In the genomic region with DNA sequence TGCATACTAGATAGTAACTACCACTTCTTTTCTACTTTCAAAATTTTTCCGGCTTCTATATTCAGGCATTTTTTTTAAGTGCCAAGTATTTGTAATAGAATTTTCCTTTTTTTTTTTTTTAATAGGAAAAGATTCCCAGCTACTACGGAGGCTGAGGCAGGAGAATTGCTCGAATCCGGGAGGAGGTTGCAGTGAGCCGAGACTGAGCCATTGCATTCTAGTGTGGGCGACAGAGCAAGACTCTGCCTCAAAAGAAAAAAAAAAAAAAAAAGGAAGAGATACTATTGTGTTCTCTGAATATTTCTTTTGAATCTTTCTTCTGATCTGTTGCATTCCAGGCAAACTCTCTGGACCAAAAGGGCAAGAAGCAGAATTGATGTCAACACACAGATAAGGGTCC, we compare ENCODE assay signal across 20 cellular contexts.
DNase-seq lines count a peak whose midpoint lies in the region; ATAC-seq and TF ChIP-seq lines count a peak whose summit lies in the region.
"Had no signal": no experiment of that assay in that cellular context is flagged by ENCODE, and none has a peak within 500 bp of the region (broad histone marks: within the 10 kb centered on the region; RNA-seq: fewer than 3 reads in every experiment).

No MANE protein-coding gene starts in this region.

- H3K79me1 ChIP-seq in neuronal stem cell (ENCODE audit: low read depth, low read length) = no peaks in the 10 kb centered on the region

- H3K14ac ChIP-seq in neuronal stem cell (ENCODE audit: low read length) = no peak overlapping the region

- H2BK12ac ChIP-seq in neuronal stem cell (ENCODE audit: low read length) = no peak overlapping the region

- H3K4me2 ChIP-seq in GM23338 (0 out of 2 replicates have a peak overlapping the region, but pooled peaks have one; percentile 12), neuronal stem cell (ENCODE audit: insufficient read depth, low read length, poor library complexity, severe bottlenecking) (no peak overlapping the region)

- H2BK120ac ChIP-seq in neuronal stem cell (ENCODE audit: low read depth, low read length) = no peak overlapping the region

- H3K9me2 ChIP-seq in GM23338 (ENCODE audit: insufficient read depth) = no peaks in the 10 kb centered on the region

- no peak overlapping the region for H3K9ac ChIP-seq in neuronal stem cell (ENCODE audit: low read depth, low read length, poor library complexity)
- H3K9ac ChIP-seq: BLaER1 treated with 17β-estradiol and CSF1 and Interleukin-3, amounts not matched to agents 10 nM and 100 nM had no signal

- no peaks in the 10 kb centered on the region for H3F3A ChIP-seq in GM23338 (replicated peaks; ENCODE audit: low read depth)

- no peak overlapping the region for H3K18ac ChIP-seq in neuronal stem cell (ENCODE audit: low read length)

- H2AK5ac ChIP-seq in neuronal stem cell (ENCODE audit: low read depth, low read length) = no peak overlapping the region

- H3K27me3 Mint-ChIP-seq in GM23338 (ENCODE audit: insufficient read depth, low read depth, poor library complexity) (no peaks in the 10 kb centered on the region), endothelial cell (ENCODE audit: unreplicated experiment) (no peaks in the 10 kb centered on the region)

- peak overlapping the region; percentile 11; the same call in 1 of the 2 replicates for H3K27ac ChIP-seq in GM23338 (ENCODE audit: low read depth)
- peak overlapping the region; percentile 40 for H3K27ac ChIP-seq in RWPE2 (ENCODE audit: poor library complexity, severe bottlenecking)
- H3K27ac ChIP-seq in neuronal stem cell (replicated peaks; ENCODE audit: low read length) = no peak overlapping the region
- H3K27ac ChIP-seq: BLaER1 treated with 17β-estradiol and CSF1 and Interleukin-3, amounts not matched to agents 10 nM and 100 nM had no signal

- H4K20me1 ChIP-seq in GM23338 (replicated peaks; ENCODE audit: insufficient read depth) = no peaks in the 10 kb centered on the region
- H4K20me1 ChIP-seq: BLaER1 treated with 17β-estradiol and CSF1 and Interleukin-3, amounts not matched to agents 10 nM and 100 nM had no signal

- H2BK5ac ChIP-seq in neuronal stem cell (ENCODE audit: low read length) = no peak overlapping the region

- H3K79me2 ChIP-seq in GM23338 (replicated peaks; ENCODE audit: insufficient read depth) = no peaks in the 10 kb centered on the region

- peak overlapping the region; percentile 17; the same call in 1 of the 2 replicates for H2AFZ ChIP-seq in GM23338
- H2AFZ ChIP-seq in neuronal stem cell (ENCODE audit: low read length) = peak overlapping the region; percentile 11

- ATAC-seq in GM23338 (no peak), RWPE2 (ENCODE audit: low read depth) (no peak), GM19035 (IDR thresholded peaks at IDR 0.05; ENCODE audit: unreplicated experiment) (no peak)
- ATAC-seq: CD8-positive, alpha-beta T cell; PC-3; SK-N-SH treated with all-trans-retinoic acid at 6 μM for 48 hours had no signal

- H3K4me1 ChIP-seq in GM23338 (ENCODE audit: insufficient read depth) (peaks cover 22% of the 10 kb centered on the region), RWPE2 (ENCODE audit: insufficient read depth, poor library complexity, severe bottlenecking) (peaks cover 6% of the 10 kb centered on the region), neuronal stem cell (ENCODE audit: control insufficient read depth in 2 of 2, insufficient read depth in 1 of 2, low read depth in 1 of 2, low read length in 2 of 2) (peaks cover 1 to 7% of the 10 kb centered on the region in 2 donors)
- H3K4me1 ChIP-seq: HAP-1 had no signal

- H3K4me3 ChIP-seq in GM23338 = no peak overlapping the region
- no peak overlapping the region for H3K4me3 ChIP-seq in RWPE2 (ENCODE audit: severe bottlenecking)
- no peak overlapping the region for H3K4me3 ChIP-seq in neuronal stem cell (ENCODE audit: low read length in 2 of 2)
- H3K4me3 ChIP-seq: BLaER1 treated with 17β-estradiol and CSF1 and Interleukin-3, amounts not matched to agents 10 nM and 100 nM; HAP-1 had no signal

- H3K4me3 Mint-ChIP-seq in GM23338 = no peak overlapping the region
- H3K4me3 Mint-ChIP-seq in endothelial cell (ENCODE audit: unreplicated experiment) = no peak overlapping the region
- H3K4me3 Mint-ChIP-seq: CD8-positive, alpha-beta T cell had no signal

- no peak overlapping the region for H4K91ac ChIP-seq in neuronal stem cell (ENCODE audit: low read depth, low read length, poor library complexity)

- H3K36me3 Mint-ChIP-seq in GM23338 (ENCODE audit: low read depth) (no peaks in the 10 kb centered on the region), endothelial cell (ENCODE audit: low read depth, unreplicated experiment) (no peaks in the 10 kb centered on the region)
- H3K36me3 Mint-ChIP-seq: CD8-positive, alpha-beta T cell had no signal

- DNase-seq in GM23338 (ENCODE audit: low spot score) (no peak), RWPE2 (ENCODE audit: low spot score) (no peak), endothelial cell (ENCODE audit: low spot score) (no peak), neuronal stem cell (ENCODE audit: low spot score) (no peak), NCI-H526 (lab: John Stamatoyannopoulos, UW) (no peak), NCI-H2081 treated with DMSO at 0.1 percent for 48 hours (lab: John Stamatoyannopoulos, UW) (no peak)
- no peak for DNase-seq in activated CD4-positive, CD25-positive, alpha-beta regulatory T cell treated with anti-CD3 and anti-CD28 coated beads, Interleukin-2, amount 50 U/mL, for 72 hours
- DNase-seq: CD8-positive, alpha-beta T cell; DMS53; NCI-H1105; NCI-H1694 treated with DMSO at 0.1 percent for 48 hours; NCI-H2107; NCI-H510A; NCI-H82; PC-3; SIG-M5 had no signal

- WGBS in neuronal stem cell (ENCODE audit: extremely low coverage in 2 of 2, insufficient read length in 2 of 2, insufficient replicate concordance in 1 of 2), 2 donors = no CpG with 5 or more reads among the region's 6 CpGs

- no peak overlapping the region for H4K8ac ChIP-seq in neuronal stem cell (ENCODE audit: low read depth, low read length)

- H3K4me1 Mint-ChIP-seq in GM23338 (peaks cover 35% of the 10 kb centered on the region), endothelial cell (ENCODE audit: unreplicated experiment) (peaks cover 24% of the 10 kb centered on the region)

- H3K23ac ChIP-seq in neuronal stem cell (ENCODE audit: low read depth, low read length, poor library complexity) = no peak overlapping the region

- TF ChIP-seq CTCF in GM23338 (conservative IDR thresholded peaks at IDR 0.05; ENCODE audit: low read depth in 2 of 2) (no peak), RWPE2 (IDR thresholded peaks at IDR 0.05; ENCODE audit: poor library complexity, severe bottlenecking) (no peak), endothelial cell (IDR thresholded peaks at IDR 0.05; ENCODE audit: unreplicated experiment) (no peak)

- no peaks in the 10 kb centered on the region for H3K9me3 Mint-ChIP-seq in GM23338
- no peaks in the 10 kb centered on the region for H3K9me3 Mint-ChIP-seq in endothelial cell (ENCODE audit: unreplicated experiment)

- H3K27me3 ChIP-seq in GM23338 (ENCODE audit: insufficient read depth) = no peaks in the 10 kb centered on the region
- no peaks in the 10 kb centered on the region for H3K27me3 ChIP-seq in RWPE2 (ENCODE audit: insufficient read depth, poor library complexity, severe bottlenecking)
- no peaks in the 10 kb centered on the region for H3K27me3 ChIP-seq in neuronal stem cell (ENCODE audit: control insufficient read depth in 3 of 3, insufficient read depth in 3 of 3, low read depth in 1 of 3, low read length in 3 of 3)
- H3K27me3 ChIP-seq: BLaER1 treated with 17β-estradiol and CSF1 and Interleukin-3, amounts not matched to agents 10 nM and 100 nM had no signal

- H2BK15ac ChIP-seq in neuronal stem cell (ENCODE audit: low read length) = no peak overlapping the region

- H3K9me3 ChIP-seq in RWPE2 (ENCODE audit: severe bottlenecking) (no peaks in the 10 kb centered on the region), neuronal stem cell (replicated peaks in 1 of 2; ENCODE audit: control insufficient read depth in 2 of 2, insufficient read depth in 1 of 2, low read depth in 1 of 2, low read length in 2 of 2) (no peaks in the 10 kb centered on the region)
- H3K9me3 ChIP-seq: BLaER1 treated with 17β-estradiol and CSF1 and Interleukin-3, amounts not matched to agents 10 nM and 100 nM; HAP-1 had no signal

- H3K27ac Mint-ChIP-seq in GM23338 = peak overlapping the region; percentile 53
- peak overlapping the region; percentile 26 for H3K27ac Mint-ChIP-seq in endothelial cell (ENCODE audit: unreplicated experiment)
- H3K27ac Mint-ChIP-seq: CD8-positive, alpha-beta T cell had no signal

- no peaks in the 10 kb centered on the region for H3K36me3 ChIP-seq in GM23338 (ENCODE audit: insufficient read depth)
- H3K36me3 ChIP-seq in RWPE2 (ENCODE audit: low read depth) = no peaks in the 10 kb centered on the region
- H3K36me3 ChIP-seq in neuronal stem cell (replicated peaks in 1 of 2; ENCODE audit: control insufficient read depth in 2 of 2, insufficient read depth in 2 of 2, low read length in 2 of 2) = no peaks in the 10 kb centered on the region
- H3K36me3 ChIP-seq: BLaER1 treated with 17β-estradiol and CSF1 and Interleukin-3, amounts not matched to agents 10 nM and 100 nM; HAP-1 had no signal

- H3K4ac ChIP-seq in neuronal stem cell (ENCODE audit: low read length) = no peak overlapping the region

TF ChIP-seq in GM23338, 12 proteins besides CTCF, POLR2A, EP300 and RAD21:
- TF ChIP-seq EZH2 (IDR thresholded peaks at IDR 0.05; ENCODE audit: low read depth, unreplicated experiment) = no peak
- TF ChIP-seq, protein P1, sequence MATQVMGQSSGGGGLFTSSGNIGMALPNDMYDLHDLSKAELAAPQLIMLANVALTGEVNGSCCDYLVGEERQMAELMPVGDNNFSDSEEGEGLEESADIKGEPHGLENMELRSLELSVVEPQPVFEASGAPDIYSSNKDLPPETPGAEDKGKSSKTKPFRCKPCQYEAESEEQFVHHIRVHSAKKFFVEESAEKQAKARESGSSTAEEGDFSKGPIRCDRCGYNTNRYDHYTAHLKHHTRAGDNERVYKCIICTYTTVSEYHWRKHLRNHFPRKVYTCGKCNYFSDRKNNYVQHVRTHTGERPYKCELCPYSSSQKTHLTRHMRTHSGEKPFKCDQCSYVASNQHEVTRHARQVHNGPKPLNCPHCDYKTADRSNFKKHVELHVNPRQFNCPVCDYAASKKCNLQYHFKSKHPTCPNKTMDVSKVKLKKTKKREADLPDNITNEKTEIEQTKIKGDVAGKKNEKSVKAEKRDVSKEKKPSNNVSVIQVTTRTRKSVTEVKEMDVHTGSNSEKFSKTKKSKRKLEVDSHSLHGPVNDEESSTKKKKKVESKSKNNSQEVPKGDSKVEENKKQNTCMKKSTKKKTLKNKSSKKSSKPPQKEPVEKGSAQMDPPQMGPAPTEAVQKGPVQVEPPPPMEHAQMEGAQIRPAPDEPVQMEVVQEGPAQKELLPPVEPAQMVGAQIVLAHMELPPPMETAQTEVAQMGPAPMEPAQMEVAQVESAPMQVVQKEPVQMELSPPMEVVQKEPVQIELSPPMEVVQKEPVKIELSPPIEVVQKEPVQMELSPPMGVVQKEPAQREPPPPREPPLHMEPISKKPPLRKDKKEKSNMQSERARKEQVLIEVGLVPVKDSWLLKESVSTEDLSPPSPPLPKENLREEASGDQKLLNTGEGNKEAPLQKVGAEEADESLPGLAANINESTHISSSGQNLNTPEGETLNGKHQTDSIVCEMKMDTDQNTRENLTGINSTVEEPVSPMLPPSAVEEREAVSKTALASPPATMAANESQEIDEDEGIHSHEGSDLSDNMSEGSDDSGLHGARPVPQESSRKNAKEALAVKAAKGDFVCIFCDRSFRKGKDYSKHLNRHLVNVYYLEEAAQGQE (IDR thresholded peaks at IDR 0.05; ENCODE audit: unreplicated experiment) = no peak
